ENCODE assay signal across 10 cellular contexts in genomic region chr1:23592209-23592905, GRCh38. TPM values are rescaled to one million over a fixed set of nuclear protein-coding genes. Genes with fewer than 3 reads are reported as not detected.
A peak's percentile ranks its signal among the peaks of the same experiment; 100 is the strongest.
DNase-seq lines count a peak whose midpoint lies in the region; TF ChIP-seq lines count a peak whose summit lies in the region.
"Had no signal": no experiment of that assay in that cellular context is flagged by ENCODE, and none has a peak within 500 bp of the region (broad histone marks: within the 10 kb centered on the region; RNA-seq: fewer than 3 reads in every experiment).

No MANE protein-coding gene starts in this region.

- no peaks in the 10 kb centered on the region for H3K9me3 Mint-ChIP-seq in CD14-positive monocyte

- peak overlapping the region in 3 of 7 donors; percentile 19 to 72 (median 34) for H3K27ac Mint-ChIP-seq in CD14-positive monocyte

- CTCF ChIA-PET in OCI-LY7 (lab: Charles Lee; ENCODE audit: unreplicated experiment): interaction anchor here (0.9 to 2.6 kb wide), 4 partner anchors 15 to 28 kb away, joined by 3 to 11 read pairs (median 6); no protein-coding TSS in a partner anchor

- no peaks in the 10 kb centered on the region for H3K36me3 ChIP-seq in left ventricle myocardium inferior
- H3K36me3 ChIP-seq in right atrium auricular region: no peaks in the 10 kb centered on the region
- no peaks in the 10 kb centered on the region for H3K36me3 ChIP-seq in OCI-LY7 (ENCODE audit: insufficient read depth, low read length)
- H3K36me3 ChIP-seq in esophagus (ENCODE audit: control insufficient read depth in 2 of 2, insufficient read depth in 2 of 2, low read length in 1 of 2): no peaks in the 10 kb centered on the region
- no peaks in the 10 kb centered on the region for H3K36me3 ChIP-seq in thyroid gland
- H3K36me3 ChIP-seq: heart left ventricle had no signal

- H3K4me1 Mint-ChIP-seq in CD14-positive monocyte: peaks cover 16% of the 10 kb centered on the region

- H3K27me3 ChIP-seq in left ventricle myocardium inferior (ENCODE audit: low read depth) (no peaks in the 10 kb centered on the region), right atrium auricular region (no peaks in the 10 kb centered on the region), esophagus (ENCODE audit: control insufficient read depth in 1 of 2, insufficient read depth in 2 of 2, low read length in 2 of 2) (no peaks in the 10 kb centered on the region), thyroid gland (no peaks in the 10 kb centered on the region)
- H3K27me3 ChIP-seq: heart left ventricle had no signal

- peaks cover 16% of the 10 kb centered on the region for H3K4me1 ChIP-seq in left ventricle myocardium inferior
- peaks cover 0 to 11% of the 10 kb centered on the region in 2 donors for H3K4me1 ChIP-seq in right atrium auricular region
- H3K4me1 ChIP-seq in OCI-LY7 (ENCODE audit: insufficient read depth, low read length, poor library complexity, severe bottlenecking): peaks cover 100% of the 10 kb centered on the region
- peaks cover 0 to 11% of the 10 kb centered on the region in 2 donors for H3K4me1 ChIP-seq in esophagus (ENCODE audit: control insufficient read depth in 2 of 2, insufficient read depth in 2 of 2, low read length in 1 of 2)
- peaks cover 19 to 62% of the 10 kb centered on the region in 2 donors for H3K4me1 ChIP-seq in thyroid gland

- no peak overlapping the region for H3K4me3 Mint-ChIP-seq in CD14-positive monocyte

- BruUV-seq in OCI-LY7 (replicated peaks; lab: Mats Ljungman, UMichigan): TSS peak; percentile 84

- H3K4me2 ChIP-seq in OCI-LY7 (ENCODE audit: low read length): peak overlapping the region; percentile 88

- TF ChIP-seq CTCF in left ventricle myocardium inferior (IDR thresholded peaks at IDR 0.05; ENCODE audit: borderline replicate concordance) (no peak), right atrium auricular region (IDR thresholded peaks at IDR 0.05) (no peak), OCI-LY7 (conservative IDR thresholded peaks at IDR 0.05; ENCODE audit: low read length) (no peak), thyroid gland (IDR thresholded peaks at IDR 0.05) (no peak), CD14-positive monocyte (IDR thresholded peaks at IDR 0.05) (no peak)

- H3K36me3 Mint-ChIP-seq in CD14-positive monocyte: no peaks in the 10 kb centered on the region

- no peaks in the 10 kb centered on the region for H3K9me2 ChIP-seq in OCI-LY7 (ENCODE audit: insufficient read depth, low read length)

- TF ChIP-seq POLR2A in thyroid gland (IDR thresholded peaks at IDR 0.05): no peak

- H3K27me3 Mint-ChIP-seq in CD14-positive monocyte (ENCODE audit: low read depth in 3 of 3): peaks cover 8 to 24% (median 11%) of the 10 kb centered on the region in 3 donors

- no peak overlapping the region for H2AFZ ChIP-seq in OCI-LY7 (ENCODE audit: low read length)

- intact Hi-C loops in left ventricle myocardium inferior (cut with micrococcal nuclease): no loop called here
- intact Hi-C loops in OCI-LY7 (cut with micrococcal nuclease; ENCODE audit: unreplicated experiment): loop anchor here (1.0 to 2.0 kb wide), 2 partner anchors 33 to 42 kb away; partner anchors contain the start of gene ID3
- intact Hi-C loops in thyroid gland (cut with DNase I): no loop called here
- intact Hi-C loops in CD14-positive monocyte (cut with micrococcal nuclease): loop anchor here in 1 of 2 donors (5.0 kb wide), 1 partner anchor 35 kb away; the partner anchor contains the start of gene ID3

- H3K4me3 ChIP-seq in left ventricle myocardium inferior: no peak overlapping the region
- no peak overlapping the region for H3K4me3 ChIP-seq in right atrium auricular region
- peak overlapping the region; percentile 60 for H3K4me3 ChIP-seq in OCI-LY7 (ENCODE audit: low read depth, low read length, poor library complexity, severe bottlenecking)
- H3K4me3 ChIP-seq in esophagus (ENCODE audit: low read depth in 1 of 2, low read length in 2 of 2): no peak overlapping the region
- no peak overlapping the region for H3K4me3 ChIP-seq in thyroid gland (replicated peaks in 1 of 3)
- H3K4me3 ChIP-seq: heart left ventricle had no signal

- no peaks in the 10 kb centered on the region for H4K20me1 ChIP-seq in OCI-LY7 (ENCODE audit: insufficient read depth, low read length)

- H3K27ac ChIP-seq in left ventricle myocardium inferior (replicated peaks) (peak overlapping the region; percentile 62), right atrium auricular region (no peak overlapping the region), OCI-LY7 (ENCODE audit: low read depth, low read length, poor library complexity, severe bottlenecking) (peak overlapping the region; percentile 94), esophagus (ENCODE audit: low read depth in 2 of 2, low read length in 1 of 2) (peak overlapping the region; percentile 77 to 78), thyroid gland (peak overlapping the region; percentile 5 to 63 (median 62))

- peaks cover 5% of the 10 kb centered on the region; the same call in 1 of the 2 replicates for H3K79me2 ChIP-seq in OCI-LY7 (ENCODE audit: insufficient read depth, low read depth, low read length)

- POLR2A ChIA-PET in OCI-LY7 (lab: Charles Lee): interaction anchor here (0.7 to 13.7 kb wide), 20 partner anchors 10 to 64 kb away, joined by 3 to 261 read pairs (median 9); partner anchors contain the start of gene ID3

- H3K9me3 ChIP-seq in left ventricle myocardium inferior (replicated peaks): no peaks in the 10 kb centered on the region
- H3K9me3 ChIP-seq in right atrium auricular region: no peaks in the 10 kb centered on the region
- H3K9me3 ChIP-seq in OCI-LY7 (ENCODE audit: low read length): no peaks in the 10 kb centered on the region
- H3K9me3 ChIP-seq in esophagus (ENCODE audit: control insufficient read depth in 2 of 2, insufficient read depth in 1 of 2, low read depth in 1 of 2, low read length in 1 of 2): no peaks in the 10 kb centered on the region
- no peaks in the 10 kb centered on the region for H3K9me3 ChIP-seq in thyroid gland
- H3K9me3 ChIP-seq: heart left ventricle had no signal

- DNase-seq in left ventricle myocardium inferior (no peak), right atrium auricular region (ENCODE audit: low spot score) (no peak), OCI-LY7 (ENCODE audit: low spot score) (peak; percentile 83), thyroid gland (peak; percentile 70 to 73), NCI-H2029 (lab: John Stamatoyannopoulos, UW) (no peak), NCI-H1092 treated with DMSO at 0.1 percent for 48 hours (lab: John Stamatoyannopoulos, UW) (no peak), CD14-positive monocyte (ENCODE audit: low spot score) (no peak)
- DNase-seq: NCI-H1930 had no signal

- WGBS in esophagus, 2 donors: 45 to 53% methylated on average over 4 of the region's 4 CpGs
- WGBS in thyroid gland, 2 donors: 47 to 49% methylated on average over 4 of the region's 4 CpGs

RNA-seq across cellular contexts. Expression of gene ID3, which starts 33.1 kb away (rescaled TPM):
- total RNA-seq in left ventricle myocardium inferior (75.2 TPM), right atrium auricular region (100 to 1,000 TPM; 145 to 357 TPM), OCI-LY7 (2022) (621 and 629 TPM in 2 replicates), thyroid gland (100 to 1,000 TPM; 279 to 388 (median 343) TPM)
- total RNA-seq in OCI-LY7 (2014; rRNA removed; shearing (Covaris generic)): 1,286 and 1,658 TPM in 2 replicates
- polyA plus RNA-seq in esophagus (10 to 100 TPM; 24.4 to 44.2 TPM), CD14-positive monocyte (1 to 10 TPM; 1.1 to 2.5 TPM)

Comparison
In these comparisons a context has a peak if more than half of its experiments do, and no peak if none do; other contexts are left out.
1. H3K27ac ChIP-seq: peak in left ventricle myocardium inferior (single experiment), OCI-LY7 (single experiment), esophagus (2 of 2) and thyroid gland (3 of 3); none in right atrium auricular region (0 of 2).
2. DNase-seq: peak in OCI-LY7 (single experiment) and thyroid gland (2 of 2); none in left ventricle myocardium inferior (single experiment), right atrium auricular region (single experiment), NCI-H2029 (single experiment), NCI-H1092 treated with DMSO at 0.1 percent for 48 hours (single experiment) and CD14-positive monocyte (single experiment).